ENCODE assay signal across 19 cellular contexts in genomic region chr9:121619989-121620673, GRCh38. TPM values are rescaled to one million over a fixed set of nuclear protein-coding genes. Genes with fewer than 3 reads are reported as not detected.
DNase-seq lines count a peak whose midpoint lies in the region; ATAC-seq, FAIRE-seq and TF ChIP-seq lines count a peak whose summit lies in the region.
"Had no signal": no experiment of that assay in that cellular context is flagged by ENCODE, and none has a peak within 500 bp of the region (broad histone marks: within the 10 kb centered on the region; RNA-seq: fewer than 3 reads in every experiment).

No MANE protein-coding gene starts in this region.

- POLR2A ChIA-PET in naive thymus-derived CD4-positive, alpha-beta T cell (lab: Charles Lee) = no interaction called here

- intact Hi-C loops in kidney (cut with DNase I) (no loop called here), uterus (cut with DNase I; ENCODE audit: low total_unique reads) (no loop called here), spleen (cut with DNase I; ENCODE audit: low total_unique reads) (no loop called here)
- intact Hi-C loops in naive thymus-derived CD4-positive, alpha-beta T cell (cut with micrococcal nuclease) = no loop called here

- H3K4me1 ChIP-seq in kidney (ENCODE audit: control insufficient read depth in 1 of 2, insufficient read depth in 1 of 2, low read depth in 1 of 2, low read length in 2 of 2) (peaks cover 32 to 40% of the 10 kb centered on the region in 2 donors), osteoblast (ENCODE audit: insufficient read depth, low read length) (no peaks in the 10 kb centered on the region), uterus (peaks cover 0 to 3% of the 10 kb centered on the region in 2 donors), spleen (peaks cover 0 to 16% (median 0%) of the 10 kb centered on the region in 6 donors)
- H3K4me1 ChIP-seq in naive thymus-derived CD4-positive, alpha-beta T cell (ENCODE audit: control insufficient read depth in 2 of 2, insufficient read depth in 2 of 2, low read length in 2 of 2) = no peaks in the 10 kb centered on the region
- H3K4me1 ChIP-seq: breast epithelium had no signal

- no peak for ATAC-seq in naive thymus-derived CD4-positive, alpha-beta T cell
- ATAC-seq: naive thymus-derived CD8-positive, alpha-beta T cell had no signal

- H3K9me3 Mint-ChIP-seq in naive thymus-derived CD4-positive, alpha-beta T cell = no peaks in the 10 kb centered on the region
- H3K9me3 Mint-ChIP-seq: activated B cell treated with CpG ODN at 0.5 μM for 24 hours; dendritic cell treated with granulocyte-macrophage colony-stimulating factor and Interleukin-4, amounts not matched to agents 40 ng/mL and 50 ng/mL, for 4 days; H9; immature natural killer cell; naive thymus-derived CD8-positive, alpha-beta T cell had no signal

- H3K9me3 ChIP-seq in kidney (ENCODE audit: control insufficient read depth in 1 of 2, low read length in 2 of 2) (no peaks in the 10 kb centered on the region), osteoblast (ENCODE audit: low read depth, low read length) (no peaks in the 10 kb centered on the region), uterus (no peaks in the 10 kb centered on the region), spleen (no peaks in the 10 kb centered on the region)
- H3K9me3 ChIP-seq in naive thymus-derived CD4-positive, alpha-beta T cell (ENCODE audit: control insufficient read depth in 2 of 3, low read length in 3 of 3) = no peaks in the 10 kb centered on the region
- H3K9me3 ChIP-seq: breast epithelium had no signal

- WGBS in spleen, 5 donors = 69 to 80% (median 74%) methylated on average over 9 of the region's 9 CpGs

- H3K27me3 ChIP-seq in osteoblast (ENCODE audit: insufficient read depth, low read length) (peaks cover 18% of the 10 kb centered on the region), uterus (no peaks in the 10 kb centered on the region), spleen (replicated peaks in 1 of 7) (peaks cover 0 to 21% (median 0%) of the 10 kb centered on the region in 7 donors)
- no peaks in the 10 kb centered on the region for H3K27me3 ChIP-seq in naive thymus-derived CD4-positive, alpha-beta T cell (ENCODE audit: control insufficient read depth in 2 of 2, insufficient read depth in 2 of 2, low read length in 2 of 2)
- H3K27me3 ChIP-seq: breast epithelium, hepatocyte had no signal

- H3K27ac ChIP-seq in kidney (ENCODE audit: low read depth in 2 of 2, low read length in 2 of 2) (peak overlapping the region; percentile 79 to 80), osteoblast (ENCODE audit: low read depth, low read length) (no peak overlapping the region), uterus (peak overlapping the region; percentile 18 to 39), spleen (peak overlapping the region in 4 of 8 donors; percentile 9 to 46 (median 34))
- no peak overlapping the region for H3K27ac ChIP-seq in naive thymus-derived CD4-positive, alpha-beta T cell (ENCODE audit: low read depth, low read length)
- H3K27ac ChIP-seq: hepatocyte had no signal

- no peak for TF ChIP-seq CTCF in kidney (IDR thresholded peaks at IDR 0.05; ENCODE audit: borderline replicate concordance, extremely low read depth, insufficient read depth)
- TF ChIP-seq CTCF in osteoblast (IDR thresholded peaks at IDR 0.05; ENCODE audit: extremely low read depth, low read depth, low read length) = no peak
- no peak for TF ChIP-seq CTCF in uterus (IDR thresholded peaks at IDR 0.05)
- TF ChIP-seq CTCF in spleen (IDR thresholded peaks at IDR 0.05 in 8 of 11, conservative IDR thresholded peaks at IDR 0.05 in 3 of 11) = no peak

- no peaks in the 10 kb centered on the region for H3K79me2 ChIP-seq in osteoblast (ENCODE audit: insufficient read depth, low read length)
- H3K79me2 ChIP-seq: hepatocyte had no signal

- FAIRE-seq in kidney (lab: Jason Lieb, UNC) = no peak
- no peak for FAIRE-seq in HTR-8/SVneo (lab: Jason Lieb, UNC)
- FAIRE-seq: G401.6 had no signal

- no peaks in the 10 kb centered on the region for H3K36me3 Mint-ChIP-seq in naive thymus-derived CD4-positive, alpha-beta T cell
- H3K36me3 Mint-ChIP-seq: CD4-positive, alpha-beta memory T cell; immature natural killer cell; naive thymus-derived CD8-positive, alpha-beta T cell had no signal

- H3K4me3 ChIP-seq in kidney (ENCODE audit: low read length in 2 of 2) = no peak overlapping the region
- no peak overlapping the region for H3K4me3 ChIP-seq in osteoblast (ENCODE audit: insufficient read depth, low read length)
- H3K4me3 ChIP-seq in uterus = no peak overlapping the region
- H3K4me3 ChIP-seq in naive thymus-derived CD4-positive, alpha-beta T cell (ENCODE audit: low read length) = no peak overlapping the region
- no peak overlapping the region for H3K4me3 ChIP-seq in spleen
- H3K4me3 ChIP-seq: breast epithelium, hepatocyte had no signal

- DNase-seq in dermis blood vessel endothelial cell (peak; percentile 71), kidney (peak; percentile 92), osteoblast (ENCODE audit: insufficient read length, low spot score, missing footprints) (peak; percentile 47), uterus (peak in 1 of 2 donors; percentile 57), HTR-8/SVneo (ENCODE audit: insufficient read length, low spot score) (no peak), spleen (no peak)
- no peak for DNase-seq in naive thymus-derived CD4-positive, alpha-beta T cell
- DNase-seq: activated B cell treated with CpG ODN at 0.5 μM for 24 hours; activated CD4-positive, alpha-beta T cell treated with anti-CD3 and anti-CD28 coated beads, Interleukin-2, amount 50 U/mL, for 48 hours; activated effector memory CD4-positive, alpha-beta T cell treated with anti-CD3 and anti-CD28 coated beads, Interleukin-2, amount 50 U/mL, for 16 hours; CD4-positive, alpha-beta memory T cell; immature natural killer cell; NCI-H187 treated with DMSO at 0.1 percent for 48 hours had no signal

- TF ChIP-seq POLR2A in uterus (IDR thresholded peaks at IDR 0.05) = no peak
- TF ChIP-seq POLR2A in spleen (IDR thresholded peaks at IDR 0.05) = no peak

- H3K4me1 Mint-ChIP-seq in naive thymus-derived CD4-positive, alpha-beta T cell = peaks cover 0 to 5% (median 0%) of the 10 kb centered on the region in 7 donors
- H3K4me1 Mint-ChIP-seq: activated B cell treated with CpG ODN at 0.5 μM for 24 hours; CD4-positive, alpha-beta memory T cell; immature natural killer cell had no signal

- peak overlapping the region in 1 of 2 donors; percentile 69 for H3K9ac ChIP-seq in kidney (ENCODE audit: low read length in 2 of 2)

- CTCF ChIA-PET in naive thymus-derived CD4-positive, alpha-beta T cell (lab: Charles Lee) = no interaction called here

- H4K20me1 ChIP-seq in osteoblast (ENCODE audit: insufficient read depth, low read length) = no peaks in the 10 kb centered on the region

- H3K4me3 Mint-ChIP-seq in naive thymus-derived CD4-positive, alpha-beta T cell = no peak overlapping the region
- H3K4me3 Mint-ChIP-seq: activated B cell treated with CpG ODN at 0.5 μM for 24 hours; CD4-positive, alpha-beta memory T cell; dendritic cell treated with granulocyte-macrophage colony-stimulating factor and Interleukin-4, amounts not matched to agents 40 ng/mL and 50 ng/mL, for 4 days; H9; immature natural killer cell; naive thymus-derived CD8-positive, alpha-beta T cell had no signal

- no peak overlapping the region for H2AFZ ChIP-seq in osteoblast (ENCODE audit: low read length)
- H2AFZ ChIP-seq: hepatocyte had no signal

- H3K27ac Mint-ChIP-seq in naive thymus-derived CD4-positive, alpha-beta T cell = no peak overlapping the region
- H3K27ac Mint-ChIP-seq: activated B cell treated with CpG ODN at 0.5 μM for 24 hours; CD4-positive, alpha-beta memory T cell; dendritic cell treated with granulocyte-macrophage colony-stimulating factor and Interleukin-4, amounts not matched to agents 40 ng/mL and 50 ng/mL, for 4 days; immature natural killer cell had no signal

- H3K27me3 Mint-ChIP-seq in naive thymus-derived CD4-positive, alpha-beta T cell = peaks cover 6 to 19% (median 7%) of the 10 kb centered on the region in 5 donors

- H3K4me2 ChIP-seq in osteoblast (ENCODE audit: insufficient read depth, low read length) = no peak overlapping the region
- H3K4me2 ChIP-seq: hepatocyte had no signal

- H3K36me3 ChIP-seq in kidney (ENCODE audit: control insufficient read depth in 1 of 2, insufficient read depth in 2 of 2, low read length in 2 of 2) (no peaks in the 10 kb centered on the region), osteoblast (ENCODE audit: insufficient read depth, low read length) (no peaks in the 10 kb centered on the region), uterus (no peaks in the 10 kb centered on the region), spleen (no peaks in the 10 kb centered on the region)
- H3K36me3 ChIP-seq in naive thymus-derived CD4-positive, alpha-beta T cell (ENCODE audit: control insufficient read depth in 2 of 3, insufficient read depth in 3 of 3, low read length in 3 of 3) = no peaks in the 10 kb centered on the region
- H3K36me3 ChIP-seq: breast epithelium had no signal

RNA-seq across cellular contexts. Expression of gene DAB2IP, which starts 31.3 kb away (rescaled TPM):
- total RNA-seq in dermis blood vessel endothelial cell (24.3 and 38.4 TPM in 2 replicates), kidney (105 TPM), osteoblast (49.2 and 60.8 TPM in 2 replicates), uterus (100 to 1,000 TPM in 1 of 4 donors, 10 to 100 TPM in 3; 22.0 to 139 (median 31.6) TPM), spleen (10 to 100 TPM; 34.1 to 83.0 (median 48.5) TPM)
- polyA plus RNA-seq in kidney (ENCODE audit: insufficient read depth, low read depth, low replicate concordance) (33.8 TPM), spleen (10 to 100 TPM in 1 of 3 donors, 1 to 10 TPM in 2; 5.0 to 24.2 (median 6.0) TPM)
- under 1 TPM in 1 of 5 experiments, not detected in 4; 0.15 TPM for total RNA-seq in naive thymus-derived CD4-positive, alpha-beta T cell
- not detected for polyA plus RNA-seq in naive thymus-derived CD4-positive, alpha-beta T cell
- total RNA-seq: CD4-positive, alpha-beta memory T cell; naive thymus-derived CD8-positive, alpha-beta T cell had no signal
- polyA plus RNA-seq: CD4-positive, alpha-beta memory T cell; naive thymus-derived CD8-positive, alpha-beta T cell had no signal

Comparison
In these comparisons a context has a peak if more than half of its experiments do, and no peak if none do; other contexts are left out.
1. DNase-seq: peak in dermis blood vessel endothelial cell (single experiment), kidney (single experiment) and osteoblast (single experiment); none in naive thymus-derived CD4-positive, alpha-beta T cell (0 of 9), HTR-8/SVneo (single experiment) and spleen (single experiment).
2. H3K27ac ChIP-seq: peak in kidney (2 of 2) and uterus (2 of 2); none in osteoblast (single experiment) and naive thymus-derived CD4-positive, alpha-beta T cell (single experiment).
3. RNA of gene DAB2IP, which starts 31.3 kb away (total RNA-seq): 105 TPM in kidney (single experiment), 49.2 to 60.8 TPM in osteoblast, 34.1 to 83.0 TPM in spleen, 22.0 to 139 TPM in uterus and 24.3 to 38.4 TPM in dermis blood vessel endothelial cell; 0.15 TPM in naive thymus-derived CD4-positive, alpha-beta T cell; every median in the first group is over 10 times any median in the second.